In genomic region chr10:44817961-44818649, GRCh38 we compare ENCODE assay signal across 24 cellular contexts.
"Had no signal": no experiment of that assay in that cellular context is flagged by ENCODE, and none has a peak within 500 bp of the region (broad histone marks: within the 10 kb centered on the region; RNA-seq: fewer than 3 reads in every experiment).

No MANE protein-coding gene starts in this region.

- H3K4me3 Mint-ChIP-seq: activated CD4-positive, alpha-beta T cell treated with anti-CD3 and anti-CD28 coated beads for 36 hours; activated naive CD8-positive, alpha-beta T cell treated with anti-CD3 and anti-CD28 coated beads for 36 hours; activated T-helper 1 cell treated with anti-CD3 and anti-CD28 coated beads, Interleukin-12 subunit alpha, Interleukin-12 subunit beta, Interleukin-2, Interleukin-4 antibody, amounts not matched to agents 30 ng/mL and 10 ng/mL and 1 ng/mL, durations not matched to agents 14 hours and 24 hours and 36 hours; endodermal cell; natural killer cell; stimulated activated naive CD8-positive, alpha-beta T cell treated with anti-CD3 and anti-CD28 coated beads, Interleukin-15, amount 100 ng/mL, for 72 hours; T-helper 2 cell treated with Interferon-gamma antibody and Interleukin-4, amounts not matched to agents 5 μg/mL and 100 μg/mL, for 36 hours; WTC11 had no signal

- DNase-seq: activated CD4-positive, alpha-beta T cell treated with anti-CD3 and anti-CD28 coated beads for 36 hours; activated CD4-positive, alpha-beta T cell treated with anti-CD3 and anti-CD28 coated beads, Interleukin-2, amount 50 U/mL, for 48 hours; activated naive CD8-positive, alpha-beta T cell treated with anti-CD3 and anti-CD28 coated beads for 36 hours; amniotic stem cell; central memory CD4-positive, alpha-beta T cell; colonic mucosa; foreskin melanocyte; kidney; left lung; natural killer cell; posterior cingulate gyrus; retina; stimulated activated CD4-positive, alpha-beta T cell treated with anti-CD3 and anti-CD28 coated beads, Interleukin-15, amount 100 ng/mL, for 24 hours; stimulated activated CD4-positive, alpha-beta T cell treated with anti-CD3 and anti-CD28 coated beads, Interleukin-4, amount 100 ng/mL, for 1 hour; stimulated activated naive CD8-positive, alpha-beta T cell treated with anti-CD3 and anti-CD28 coated beads, Interleukin-15, amount 100 ng/mL, for 72 hours; trophoblast cell had no signal

- H3K9me3 ChIP-seq: colonic mucosa, left lung, mucosa of descending colon, suprapubic skin had no signal

- H3K4me1 ChIP-seq: colonic mucosa, left lung, suprapubic skin had no signal

- H3K27ac Mint-ChIP-seq: activated CD4-positive, alpha-beta T cell treated with anti-CD3 and anti-CD28 coated beads for 36 hours; activated naive CD8-positive, alpha-beta T cell treated with anti-CD3 and anti-CD28 coated beads for 36 hours; activated T-helper 1 cell treated with anti-CD3 and anti-CD28 coated beads, Interleukin-12 subunit alpha, Interleukin-12 subunit beta, Interleukin-2, Interleukin-4 antibody, amounts not matched to agents 30 ng/mL and 10 ng/mL and 1 ng/mL, durations not matched to agents 14 hours and 24 hours and 36 hours; natural killer cell; stimulated activated naive CD8-positive, alpha-beta T cell treated with anti-CD3 and anti-CD28 coated beads, Interleukin-15, amount 100 ng/mL, for 72 hours; T-helper 2 cell treated with Interferon-gamma antibody and Interleukin-4, amounts not matched to agents 5 μg/mL and 100 μg/mL, for 36 hours; WTC11 had no signal

- H3K27ac ChIP-seq: colonic mucosa, epithelial cell of prostate, left lung, skin epidermis, suprapubic skin had no signal

- ATAC-seq: activated CD4-positive, alpha-beta T cell treated with anti-CD3 and anti-CD28 coated beads for 36 hours; mucosa of descending colon; natural killer cell; stimulated activated naive CD8-positive, alpha-beta T cell treated with anti-CD3 and anti-CD28 coated beads, Interleukin-15, amount 100 ng/mL, for 72 hours had no signal

- H3K9me3 Mint-ChIP-seq: activated naive CD8-positive, alpha-beta T cell treated with anti-CD3 and anti-CD28 coated beads for 36 hours; activated T-helper 1 cell treated with anti-CD3 and anti-CD28 coated beads, Interleukin-12 subunit alpha, Interleukin-12 subunit beta, Interleukin-2, Interleukin-4 antibody, amounts not matched to agents 30 ng/mL and 10 ng/mL and 1 ng/mL, durations not matched to agents 14 hours and 24 hours and 36 hours; endodermal cell; natural killer cell; T-helper 2 cell treated with Interferon-gamma antibody and Interleukin-4, amounts not matched to agents 5 μg/mL and 100 μg/mL, for 36 hours had no signal

- H3K4me3 ChIP-seq: colonic mucosa, left lung, mucosa of descending colon, skin epidermis, suprapubic skin had no signal

- H3K36me3 ChIP-seq: colonic mucosa, left lung, suprapubic skin had no signal

- H3K36me3 Mint-ChIP-seq: activated naive CD8-positive, alpha-beta T cell treated with anti-CD3 and anti-CD28 coated beads for 36 hours; natural killer cell; WTC11 had no signal

- H3K27me3 ChIP-seq: colonic mucosa, left lung, suprapubic skin had no signal

- H3K4me1 Mint-ChIP-seq: activated CD4-positive, alpha-beta T cell treated with anti-CD3 and anti-CD28 coated beads for 36 hours; activated naive CD8-positive, alpha-beta T cell treated with anti-CD3 and anti-CD28 coated beads for 36 hours; natural killer cell; stimulated activated naive CD8-positive, alpha-beta T cell treated with anti-CD3 and anti-CD28 coated beads, Interleukin-15, amount 100 ng/mL, for 72 hours had no signal
